ENCODE assay signal across 9 cellular contexts in genomic region chr13:35855531-35856019, GRCh38.
A peak's percentile ranks its signal among the peaks of the same experiment; 100 is the strongest.
DNase-seq lines count a peak whose midpoint lies in the region; ATAC-seq and TF ChIP-seq lines count a peak whose summit lies in the region.
"Had no signal": no experiment of that assay in that cellular context is flagged by ENCODE, and none has a peak within 500 bp of the region (broad histone marks: within the 10 kb centered on the region; RNA-seq: fewer than 3 reads in every experiment).

No MANE protein-coding gene starts in this region.

- H3K36me3 ChIP-seq in sigmoid colon, result no peaks in the 10 kb centered on the region
- H3K36me3 ChIP-seq: transverse colon had no signal

- no peak for TF ChIP-seq EP300 in sigmoid colon (IDR thresholded peaks at IDR 0.05)

- peak; percentile 99 for ATAC-seq in foreskin keratinocyte
- ATAC-seq in left ventricle myocardium superior, result no peak

- DNase-seq in NCI-H82 (lab: John Stamatoyannopoulos, UW), result peak; percentile 19
- no peak for DNase-seq in NCI-H82 treated with DMSO at 0.1 percent for 48 hours (lab: John Stamatoyannopoulos, UW; ENCODE audit: unreplicated experiment)
- peak; percentile 12 for DNase-seq in NCI-H748 treated with DMSO at 0.1 percent for 48 hours (lab: John Stamatoyannopoulos, UW)
- peak; percentile 57 to 86 for DNase-seq in foreskin keratinocyte
- DNase-seq in sigmoid colon, result no peak
- no peak for DNase-seq in left ventricle myocardium superior
- no peak for DNase-seq in coronary artery (ENCODE audit: low spot score)
- no peak for DNase-seq in NCI-H524 treated with DMSO at 0.1 percent for 48 hours (lab: John Stamatoyannopoulos, UW)
- DNase-seq: transverse colon had no signal

- H3K27me3 ChIP-seq in foreskin keratinocyte (no peaks in the 10 kb centered on the region), sigmoid colon (no peaks in the 10 kb centered on the region)
- H3K27me3 ChIP-seq: transverse colon had no signal

- TF ChIP-seq CTCF in foreskin keratinocyte (conservative IDR thresholded peaks at IDR 0.05) (no peak), sigmoid colon (IDR thresholded peaks at IDR 0.05) (no peak), coronary artery (IDR thresholded peaks at IDR 0.05) (no peak)

- intact Hi-C loops in sigmoid colon (cut with DNase I) (no loop called here), left ventricle myocardium superior (cut with micrococcal nuclease) (no loop called here)

- WGBS in sigmoid colon, 2 donors, result 26 to 30% methylated on average over 12 of the region's 12 CpGs

- H3K4me3 ChIP-seq in sigmoid colon (no peak overlapping the region), coronary artery (no peak overlapping the region)
- H3K4me3 ChIP-seq: transverse colon had no signal

- H3K4me1 ChIP-seq in foreskin keratinocyte (no peaks in the 10 kb centered on the region), sigmoid colon (peaks cover 0 to 57% (median 47%) of the 10 kb centered on the region in 4 donors)

- TF ChIP-seq POLR2A in sigmoid colon (IDR thresholded peaks at IDR 0.05), result no peak

- H3K27ac ChIP-seq in foreskin keratinocyte (no peak overlapping the region), sigmoid colon (peak overlapping the region; percentile 6 to 90 (median 23)), coronary artery (no peak overlapping the region)
- H3K27ac ChIP-seq: transverse colon had no signal

- no peaks in the 10 kb centered on the region for H3K9me3 ChIP-seq in sigmoid colon
- H3K9me3 ChIP-seq: transverse colon had no signal

Comparison
In these comparisons a context has a peak if more than half of its experiments do, and no peak if none do; other contexts are left out.
1. DNase-seq: peak in NCI-H82 (single experiment), NCI-H748 treated with DMSO at 0.1 percent for 48 hours (single experiment) and foreskin keratinocyte (2 of 2); none in NCI-H82 treated with DMSO at 0.1 percent for 48 hours (single experiment), sigmoid colon (single experiment), left ventricle myocardium superior (single experiment), coronary artery (single experiment) and NCI-H524 treated with DMSO at 0.1 percent for 48 hours (single experiment).
2. H3K27ac ChIP-seq: peak in sigmoid colon (4 of 4); none in foreskin keratinocyte (single experiment) and coronary artery (0 of 2).